In genomic region chr3:33364531-33365128, GRCh38 we compare ENCODE assay signal across 27 cellular contexts.
A peak's percentile ranks its signal among the peaks of the same experiment; 100 is the strongest.
DNase-seq lines count a peak whose midpoint lies in the region; ATAC-seq and TF ChIP-seq lines count a peak whose summit lies in the region.
"Had no signal": no experiment of that assay in that cellular context is flagged by ENCODE, and none has a peak within 500 bp of the region (broad histone marks: within the 10 kb centered on the region; RNA-seq: fewer than 3 reads in every experiment).

No MANE protein-coding gene starts in this region.

- no peak overlapping the region for H4K5ac ChIP-seq in IMR-90 (ENCODE audit: low read depth, low read length)

- no peak overlapping the region for H3K14ac ChIP-seq in IMR-90 (replicated peaks; ENCODE audit: low read depth, low read length)

- POLR2A ChIA-PET in IMR-90 (lab: Charles Lee; ENCODE audit: unreplicated experiment), result interaction anchor here (0.5 kb wide), 1 partner anchor 426 kb away, joined by 6 read pairs; no protein-coding TSS in a partner anchor

- no peak overlapping the region for H3K4me2 ChIP-seq in IMR-90 (ENCODE audit: low read depth, low read length)

- no peak overlapping the region for H4K91ac ChIP-seq in IMR-90 (ENCODE audit: insufficient read depth, low read depth, low read length)

- H3K56ac ChIP-seq in IMR-90 (ENCODE audit: extremely low read depth, insufficient read depth, low read length), result no peak overlapping the region

- H3K4me3 ChIP-seq in ACC112 (ENCODE audit: low read depth, low read length) (no peak overlapping the region), IMR-90 (ENCODE audit: insufficient read depth, low read depth, low read length) (no peak overlapping the region), astrocyte of the cerebellum (ENCODE audit: low read depth, low read length) (no peak overlapping the region)
- H3K4me3 ChIP-seq: adrenal gland, gastrocnemius medialis, left lung, skin epidermis, upper lobe of right lung had no signal

- H3K27ac ChIP-seq in ACC112 (ENCODE audit: low read depth, low read length), result no peak overlapping the region
- H3K27ac ChIP-seq in IMR-90 (ENCODE audit: insufficient read depth, low read length), result no peak overlapping the region
- H3K27ac ChIP-seq: adrenal gland, gastrocnemius medialis, left lung, skin epidermis, upper lobe of right lung had no signal

- no peak overlapping the region for H2AK9ac ChIP-seq in IMR-90 (replicated peaks; ENCODE audit: low read depth, low read length, poor library complexity)

- H3K27me3 ChIP-seq in ACC112 (ENCODE audit: insufficient read depth, low read length) (no peaks in the 10 kb centered on the region), IMR-90 (ENCODE audit: control insufficient read depth, insufficient read depth, low read length) (no peaks in the 10 kb centered on the region)
- H3K27me3 ChIP-seq: adrenal gland, gastrocnemius medialis, left lung, upper lobe of right lung had no signal

- no TSS peak for BruUV-seq in IMR-90 (replicated peaks; lab: Mats Ljungman, UMichigan)

- TF ChIP-seq CTCF in IMR-90 (conservative IDR thresholded peaks at IDR 0.05; ENCODE audit: low read depth, low read length) (no peak), astrocyte of the cerebellum (IDR thresholded peaks at IDR 0.05; ENCODE audit: low read depth, low read length, missing control alignments) (no peak)

- H3K4ac ChIP-seq in IMR-90 (ENCODE audit: low read depth, low read length), result no peak overlapping the region

- H2BK5ac ChIP-seq in IMR-90 (ENCODE audit: low read depth, low read length, poor library complexity, severe bottlenecking), result no peak overlapping the region

- H3K23ac ChIP-seq in IMR-90 (ENCODE audit: low read depth, low read length), result no peak overlapping the region

- no peaks in the 10 kb centered on the region for H4K20me1 ChIP-seq in IMR-90 (ENCODE audit: insufficient read depth, low read length)

- H3K9me3 ChIP-seq in IMR-90 (ENCODE audit: control insufficient read depth, insufficient read depth, low read length), result no peaks in the 10 kb centered on the region
- H3K9me3 ChIP-seq: adrenal gland, gastrocnemius medialis, left lung, upper lobe of right lung had no signal

- H3K36me3 ChIP-seq in ACC112 (ENCODE audit: insufficient read depth, low read length) (0 out of 2 replicates have a peak, but pooled peaks cover 3% of the 10 kb centered on the region), IMR-90 (ENCODE audit: control insufficient read depth, insufficient read depth, low read length) (no peaks in the 10 kb centered on the region)
- H3K36me3 ChIP-seq: adrenal gland, gastrocnemius medialis, left lung, upper lobe of right lung had no signal

- dilution Hi-C loops in IMR-90 (cut with HindIII; ENCODE audit: low sequenced_read_pairs, unreplicated experiment), result no loop called here

- H3K9ac ChIP-seq in IMR-90 (ENCODE audit: low read depth, low read length), result no peak overlapping the region

- no peak overlapping the region for H2AK5ac ChIP-seq in IMR-90 (ENCODE audit: low read depth, low read length)

- no peak overlapping the region for H2BK20ac ChIP-seq in IMR-90 (ENCODE audit: low read depth, low read length)

- no peak overlapping the region for H2BK120ac ChIP-seq in IMR-90 (ENCODE audit: low read depth, low read length)

- TF ChIP-seq POLR2A in IMR-90 (IDR thresholded peaks at IDR 0.05; ENCODE audit: low read depth, low read length), result no peak

- peaks cover 3 to 16% of the 10 kb centered on the region in 2 experiments; a peak in 2 of 4 replicates for H3K79me1 ChIP-seq in IMR-90 (ENCODE audit: low read depth in 1 of 2, low read length in 2 of 2)

- no peak overlapping the region for H2BK15ac ChIP-seq in IMR-90 (ENCODE audit: low read depth, low read length)

- DNase-seq in IMR-90 (peak; percentile 80), astrocyte of the cerebellum (ENCODE audit: low read depth) (peak; percentile 27), fibroblast of peridontal ligament (ENCODE audit: extremely low read depth) (peak; percentile 67), ACHN (no peak)
- no peak for DNase-seq in activated T-cell treated with anti-CD3 and anti-CD28 coated beads, Interleukin-2, amount 50 U/mL, for 48 hours
- DNase-seq: activated CD8-positive, alpha-beta T cell treated with anti-CD3 and anti-CD28 coated beads, Interleukin-2, amount 10 ng/mL, durations not matched to agents 7 days and 5 days; activated naive CD4-positive, alpha-beta T cell; adrenal gland; C1 segment of cervical spinal cord; gastrocnemius medialis; hippocampal formation; immature natural killer cell; left lung; naive B cell; NCI-H1694 treated with DMSO at 0.1 percent for 48 hours; NCI-H2171; NCI-H524; NK-92 treated with Interleukin-12 subunit alpha and Interleukin-12 subunit beta, amount 100 ng/mL, for 24 hours; occipital lobe; stimulated activated CD4-positive, alpha-beta T cell treated with anti-CD3 and anti-CD28 coated beads, Interleukin-2, amount 100 ng/mL, for 24 hours; substantia nigra; upper lobe of right lung had no signal

- 80% methylated on average over 3 of the region's 10 CpGs; no CpG with 5 or more reads in 1 of the 2 experiments for WGBS in IMR-90 (ENCODE audit: extremely low coverage in 2 of 2, insufficient read length in 1 of 2), 2 experiments

- H3K79me2 ChIP-seq in ACC112 (ENCODE audit: control insufficient read depth, insufficient read depth, low read length, unreplicated experiment), result no peaks in the 10 kb centered on the region

- no peak overlapping the region for H3K18ac ChIP-seq in IMR-90 (ENCODE audit: low read depth, low read length)

- peak overlapping the region; percentile 62 for H2AFZ ChIP-seq in ACC112 (ENCODE audit: low read length, unreplicated experiment)
- no peak overlapping the region for H2AFZ ChIP-seq in IMR-90 (replicated peaks; ENCODE audit: low read length, poor library complexity)

- ATAC-seq in IMR-90 (ENCODE audit: low read depth) (peak; percentile 83), HG02798 (IDR thresholded peaks at IDR 0.05; ENCODE audit: poor library complexity, unreplicated experiment) (no peak), HG03139 (IDR thresholded peaks at IDR 0.05; ENCODE audit: unreplicated experiment) (no peak)
- ATAC-seq: activated CD8-positive, alpha-beta T cell treated with anti-CD3 and anti-CD28 coated beads, Interleukin-2, amount 10 ng/mL, durations not matched to agents 7 days and 5 days; gastrocnemius medialis; left lung; Panc1; upper lobe of right lung had no signal

- no peak overlapping the region; a peak in 1 of 4 replicates for H4K8ac ChIP-seq in IMR-90 (ENCODE audit: low read depth in 2 of 2, low read length in 2 of 2)

- CTCF ChIA-PET in IMR-90 (lab: Yijun Ruan, JAX), result interaction anchor here (0.6 to 1.2 kb wide), 3 partner anchors 13 to 242 kb away, joined by 3 to 5 read pairs (median 3); no protein-coding TSS in a partner anchor

- in situ Hi-C loops in IMR-90 (cut with MboI; ENCODE audit: low sequenced_read_pairs), result loop anchor here (25.0 kb wide), 1 partner anchor 402 kb away; the partner anchor contains the start of gene CCR4
- in situ Hi-C loops in astrocyte of the cerebellum (cut with HindIII; ENCODE audit: low sequenced_read_pairs), result no loop called here
- in situ Hi-C loops in ACHN (cut with HindIII; ENCODE audit: low pct_ligation_motif_present, low pct_unique_long_range_greater_than_20kb, low sequenced_read_pairs), result no loop called here

- TF ChIP-seq RAD21 in IMR-90 (IDR thresholded peaks at IDR 0.05; ENCODE audit: low read length), result no peak

- H3K4me1 ChIP-seq in ACC112 (ENCODE audit: control insufficient read depth, insufficient read depth, low read length, unreplicated experiment) (peaks cover 23% of the 10 kb centered on the region), IMR-90 (ENCODE audit: control insufficient read depth, insufficient read depth, low read length) (peaks cover 8% of the 10 kb centered on the region)
- H3K4me1 ChIP-seq: adrenal gland, gastrocnemius medialis, left lung, upper lobe of right lung had no signal

- intact Hi-C loops in IMR-90 (cut with micrococcal nuclease), result loop anchor here (5.0 kb wide), 1 partner anchor 87 kb away; the partner anchor contains the start of gene FBXL2

- H3K9me1 ChIP-seq in IMR-90 (ENCODE audit: insufficient read depth, low read length), result peaks cover 2% of the 10 kb centered on the region

TF ChIP-seq in IMR-90, 13 proteins besides CTCF, POLR2A, EP300 and RAD21:
- 0 out of 2 replicates have a peak, but pooled peaks have one; percentile 9 for TF ChIP-seq FOS (IDR thresholded peaks at IDR 0.05; ENCODE audit: low read depth, low read length)
- no peak for TF ChIP-seq USF2 (IDR thresholded peaks at IDR 0.05; ENCODE audit: low read depth, low read length)
TF ChIP-seq in IMR-90: peak in this region for 1.

Comparison
In these comparisons a context has a peak if more than half of its experiments do, and no peak if none do; other contexts are left out.
1. DNase-seq: peak in IMR-90 (single experiment), astrocyte of the cerebellum (single experiment) and fibroblast of peridontal ligament (single experiment); none in activated T-cell treated with anti-CD3 and anti-CD28 coated beads, Interleukin-2, amount 50 U/mL, for 48 hours (0 of 2) and ACHN (single experiment).